ENCODE assay signal across 10 cellular contexts in the genomic region with DNA sequence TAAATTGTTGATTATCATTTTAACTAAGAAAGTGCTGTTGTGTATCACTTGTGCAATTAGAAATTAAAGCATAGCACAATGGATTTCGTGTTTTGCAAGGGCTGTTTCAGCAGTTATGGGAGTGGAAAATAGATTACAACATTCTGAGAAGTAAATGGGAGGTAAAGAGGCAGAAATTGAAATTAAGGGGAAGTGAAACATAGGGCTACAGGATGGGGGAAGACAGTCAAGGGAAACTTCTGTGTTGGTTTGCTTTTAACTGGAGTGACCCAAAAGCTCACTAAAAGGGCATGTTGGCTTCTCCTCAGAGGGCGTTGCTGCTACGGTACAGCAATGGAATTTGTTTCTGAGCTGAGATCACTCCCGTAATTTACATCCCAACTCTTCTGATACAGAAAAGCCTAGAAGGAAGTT.
A peak's percentile ranks its signal among the peaks of the same experiment; 100 is the strongest.
DNase-seq lines count a peak whose midpoint lies in the region; ATAC-seq and TF ChIP-seq lines count a peak whose summit lies in the region.
"Had no signal": no experiment of that assay in that cellular context is flagged by ENCODE, and none has a peak within 500 bp of the region (broad histone marks: within the 10 kb centered on the region; RNA-seq: fewer than 3 reads in every experiment).

No MANE protein-coding gene starts in this region.

- H3K36me3 Mint-ChIP-seq in CD4-positive, alpha-beta memory T cell = no peaks in the 10 kb centered on the region
- H3K36me3 Mint-ChIP-seq: CD4-positive, CD25-positive, alpha-beta regulatory T cell had no signal

- H3K4me1 Mint-ChIP-seq in CD4-positive, alpha-beta memory T cell = peaks cover 12 to 14% (median 13%) of the 10 kb centered on the region in 4 donors

- intact Hi-C loops in left cardiac atrium (cut with DNase I) = no loop called here
- intact Hi-C loops in CD4-positive, alpha-beta memory T cell (cut with micrococcal nuclease) = no loop called here

- POLR2A ChIA-PET in CD4-positive, alpha-beta memory T cell (lab: Charles Lee; ENCODE audit: partially characterized antibody) = interaction anchor here (1.1 kb wide), 1 partner anchor 9 kb away, joined by 3 read pairs; no protein-coding TSS in a partner anchor

- no peak overlapping the region for H3K4me3 Mint-ChIP-seq in CD4-positive, alpha-beta memory T cell
- H3K4me3 Mint-ChIP-seq: CD4-positive, CD25-positive, alpha-beta regulatory T cell had no signal

- CTCF ChIA-PET in CD4-positive, alpha-beta memory T cell (lab: Charles Lee; ENCODE audit: partially characterized antibody) = no interaction called here

- H3K9me3 ChIP-seq in CD4-positive, alpha-beta memory T cell (ENCODE audit: control insufficient read depth in 1 of 2, low read length in 2 of 2) = no peaks in the 10 kb centered on the region
- no peaks in the 10 kb centered on the region for H3K9me3 ChIP-seq in BE2C

- no peaks in the 10 kb centered on the region for H3K4me1 ChIP-seq in CD4-positive, alpha-beta memory T cell (ENCODE audit: insufficient read depth, low read length)
- peaks cover 6% of the 10 kb centered on the region for H3K4me1 ChIP-seq in BE2C

- no peaks in the 10 kb centered on the region for H3K9me3 Mint-ChIP-seq in CD4-positive, alpha-beta memory T cell

- no peaks in the 10 kb centered on the region for H3K27me3 ChIP-seq in CD4-positive, alpha-beta memory T cell (ENCODE audit: insufficient read depth, low read length)
- H3K27me3 ChIP-seq in BE2C = no peaks in the 10 kb centered on the region
- H3K27me3 ChIP-seq: hepatocyte had no signal

- DNase-seq in Ammon's horn (ENCODE audit: low spot score) (peak; percentile 47), NB4 (ENCODE audit: low read depth) (peak; percentile 97), left cardiac atrium (no peak), NCI-H1694 treated with DMSO at 0.1 percent for 48 hours (lab: John Stamatoyannopoulos, UW) (no peak), NCI-H2227 treated with DMSO at 0.1 percent for 48 hours (lab: John Stamatoyannopoulos, UW) (no peak), BE2C (no peak)
- DNase-seq in CD4-positive, alpha-beta memory T cell = no peak
- DNase-seq: CD4-positive, CD25-positive, alpha-beta regulatory T cell had no signal

- no peak overlapping the region for H3K4me3 ChIP-seq in NB4 (ENCODE audit: low read depth, low read length)
- no peak overlapping the region for H3K4me3 ChIP-seq in CD4-positive, alpha-beta memory T cell (ENCODE audit: low read length in 2 of 2)
- no peak overlapping the region for H3K4me3 ChIP-seq in BE2C (ENCODE audit: low read depth, low read length)
- H3K4me3 ChIP-seq: hepatocyte had no signal

- no peaks in the 10 kb centered on the region for H3K27me3 Mint-ChIP-seq in CD4-positive, alpha-beta memory T cell

- TF ChIP-seq CTCF in NB4 (IDR thresholded peaks at IDR 0.05; ENCODE audit: low read depth, low read length) (no peak), BE2C (IDR thresholded peaks at IDR 0.05; ENCODE audit: low read depth, low read length) (no peak)

- H3K36me3 ChIP-seq in CD4-positive, alpha-beta memory T cell (ENCODE audit: insufficient read depth, low read length) = no peaks in the 10 kb centered on the region
- no peaks in the 10 kb centered on the region; the same call in 1 of the 2 replicates for H3K36me3 ChIP-seq in BE2C

- H3K27ac Mint-ChIP-seq in CD4-positive, alpha-beta memory T cell = peak overlapping the region in 1 of 7 donors; percentile 42
- H3K27ac Mint-ChIP-seq: CD4-positive, CD25-positive, alpha-beta regulatory T cell had no signal

- ATAC-seq in GM21723 (IDR thresholded peaks at IDR 0.05; ENCODE audit: unreplicated experiment) (peak; percentile 53), left cardiac atrium (peak; percentile 41 to 62)

- no peak overlapping the region for H3K27ac ChIP-seq in CD4-positive, alpha-beta memory T cell (ENCODE audit: low read depth, low read length)
- H3K27ac ChIP-seq: hepatocyte had no signal

- TF ChIP-seq POLR2A in NB4 (IDR thresholded peaks at IDR 0.05; ENCODE audit: extremely low read depth, insufficient read length) = no peak

Comparison
In these comparisons a context has a peak if more than half of its experiments do, and no peak if none do; other contexts are left out.
1. DNase-seq: peak in Ammon's horn (single experiment) and NB4 (single experiment); none in left cardiac atrium (single experiment), CD4-positive, alpha-beta memory T cell (0 of 5), NCI-H1694 treated with DMSO at 0.1 percent for 48 hours (single experiment), NCI-H2227 treated with DMSO at 0.1 percent for 48 hours (single experiment) and BE2C (single experiment).